Comparison of ENCODE assay signal across 29 cellular contexts in the genomic region with DNA sequence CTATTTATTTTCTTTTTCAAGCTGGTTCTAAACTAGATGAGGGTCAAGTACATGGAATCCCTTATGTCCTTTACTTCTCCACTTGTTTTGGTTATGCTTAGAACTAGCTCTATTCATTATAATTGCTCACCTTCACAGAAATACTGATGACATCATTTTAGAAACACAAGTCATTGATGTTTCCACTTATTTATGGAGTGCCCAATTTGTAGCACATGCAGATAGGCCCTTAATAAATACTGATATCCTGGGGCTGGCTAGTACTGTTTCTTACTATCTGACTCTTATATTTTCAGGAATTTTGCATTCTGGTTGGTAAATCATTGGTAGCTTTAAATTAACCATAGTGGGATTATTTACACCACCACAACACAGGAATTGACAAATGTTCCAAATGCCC.
"Had no signal": no experiment of that assay in that cellular context is flagged by ENCODE, and none has a peak within 500 bp of the region (broad histone marks: within the 10 kb centered on the region; RNA-seq: fewer than 3 reads in every experiment).

No MANE protein-coding gene starts in this region.

- H3K27ac ChIP-seq: brain microvascular endothelial cell, heart left ventricle, WERI-Rb-1 had no signal

- H3K4me3 ChIP-seq: heart left ventricle had no signal

- ATAC-seq: activated CD4-positive, CD25-positive, alpha-beta regulatory T cell treated with anti-CD3 and anti-CD28 coated beads, Interleukin-2, amount 50 U/mL, for 24 hours; activated CD8-positive, alpha-beta T cell treated with anti-CD3 and anti-CD28 coated beads for 36 hours; activated T-cell treated with anti-CD3 and anti-CD28 coated beads, Interleukin-2, amount 50 U/mL, for 4 hours; activated T-helper 17 cell treated with anti-CD3 and anti-CD28 coated beads, Interleukin-2, amount 50 U/mL, for 72 hours; effector memory CD8-positive, alpha-beta T cell; esophagus mucosa; heart left ventricle; T-helper 17 cell had no signal

- H3K36me3 ChIP-seq: brain microvascular endothelial cell, heart left ventricle, WERI-Rb-1 had no signal

- H3K27me3 ChIP-seq: brain microvascular endothelial cell, heart left ventricle had no signal

- H3K9me3 ChIP-seq: heart left ventricle had no signal

- DNase-seq: activated B cell treated with CpG ODN at 0.5 μM for 24 hours; activated CD4-positive, alpha-beta T cell treated with anti-CD3 and anti-CD28 coated beads for 48 hours; activated CD4-positive, alpha-beta T cell treated with anti-CD3 and anti-CD28 coated beads, Interleukin-2, amount 50 U/mL, for 1 hour; activated CD4-positive, alpha-beta T cell treated with anti-CD3 and anti-CD28 coated beads, Interleukin-2, amount 50 U/mL, for 48 hours; activated CD8-positive, alpha-beta memory T cell treated with anti-CD3 and anti-CD28 coated beads for 24 hours; activated CD8-positive, alpha-beta T cell treated with anti-CD3 and anti-CD28 coated beads for 36 hours; activated effector memory CD4-positive, alpha-beta T cell treated with Interleukin-2 at 50 U/mL for 16 hours; activated gamma-delta T cell treated with Interleukin-2 at 50 U/mL for 16 hours; activated naive CD4-positive, alpha-beta T cell treated with anti-CD3 and anti-CD28 coated beads, Interleukin-2, amount 50 U/mL, for 16 hours; activated naive CD4-positive, alpha-beta T cell treated with Interleukin-2 at 50 U/mL for 16 hours; activated T-cell treated with anti-CD3 and anti-CD28 coated beads, Interleukin-2, amount 50 U/mL, for 4 hours; amniotic stem cell; anterior cingulate cortex; brain microvascular endothelial cell; cortex of kidney; dermis blood vessel endothelial cell; effector CD4-positive, alpha-beta T cell; effector memory CD8-positive, alpha-beta T cell; foreskin fibroblast; heart left ventricle; T-helper 17 cell; T1000; WERI-Rb-1 had no signal

- FAIRE-seq: astrocyte, bronchial epithelial cell, frontal cortex had no signal
